Comparison of ENCODE assay signal across 18 cellular contexts in the genomic region with DNA sequence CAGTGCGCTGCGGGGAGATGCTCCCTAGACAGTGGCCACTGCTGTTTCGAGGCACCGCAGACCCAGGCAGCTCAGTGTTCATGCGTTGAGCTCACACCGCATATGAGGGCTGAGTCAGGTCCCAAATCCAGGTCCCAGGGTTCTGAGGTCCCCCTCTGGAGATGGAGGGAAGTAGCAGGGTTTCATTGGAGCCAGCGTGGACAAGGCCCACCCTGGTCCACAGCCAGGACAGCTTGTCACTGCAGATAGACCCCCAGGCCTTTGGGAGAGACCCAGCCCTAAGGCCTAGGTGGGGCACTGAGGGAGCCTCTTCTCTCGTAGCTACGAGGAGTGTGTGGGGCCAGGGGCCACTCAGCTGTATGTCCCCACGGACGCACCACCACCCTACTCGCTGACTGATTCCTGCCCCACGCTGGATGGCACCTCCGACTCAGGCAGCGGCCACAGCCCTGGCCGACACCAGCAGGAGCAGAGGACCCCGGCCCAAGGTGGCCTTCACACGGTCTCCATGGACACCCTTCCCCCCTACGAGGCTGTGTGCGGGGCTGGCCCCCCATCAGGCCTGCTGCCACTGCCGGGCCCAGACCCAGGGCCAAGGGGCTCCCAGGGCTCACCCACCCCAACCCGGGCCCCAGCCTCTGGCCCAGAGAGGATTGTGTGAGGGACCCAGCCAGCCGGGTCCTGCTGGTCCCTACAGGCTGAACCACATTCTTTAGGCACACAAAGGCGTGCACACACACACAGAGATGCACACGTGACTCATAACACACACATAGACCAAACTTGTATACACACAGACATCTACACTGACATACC. TPM values are rescaled to one million over a fixed set of nuclear protein-coding genes. Genes with fewer than 3 reads are reported as not detected.
A peak's percentile ranks its signal among the peaks of the same experiment; 100 is the strongest.
DNase-seq lines count a peak whose midpoint lies in the region; FAIRE-seq and TF ChIP-seq lines count a peak whose summit lies in the region.
"Had no signal": no experiment of that assay in that cellular context is flagged by ENCODE, and none has a peak within 500 bp of the region (broad histone marks: within the 10 kb centered on the region; RNA-seq: fewer than 3 reads in every experiment).

No MANE protein-coding gene starts in this region.

- H2AFZ ChIP-seq in SK-N-SH (ENCODE audit: low read depth), result no peak overlapping the region

- TF ChIP-seq CTCF in Peyer's patch (IDR thresholded peaks at IDR 0.05) (no peak), SK-N-SH (IDR thresholded peaks at IDR 0.05) (no peak)

- no peak for TF ChIP-seq EP300 in SK-N-SH (IDR thresholded peaks at IDR 0.05; ENCODE audit: borderline replicate concordance in 1 of 2, low read depth in 1 of 2, low read length in 1 of 2)

- H3K27me3 ChIP-seq in Peyer's patch, result no peaks in the 10 kb centered on the region
- no peaks in the 10 kb centered on the region for H3K27me3 ChIP-seq in SK-N-SH (ENCODE audit: insufficient read depth)

- H3K4me1 ChIP-seq in Peyer's patch (no peaks in the 10 kb centered on the region), SK-N-SH (ENCODE audit: control insufficient read depth in 1 of 2, insufficient read depth in 2 of 2, low read depth in 1 of 2, low read length in 1 of 2) (peaks cover 0 to 2% of the 10 kb centered on the region in 2 experiments; a peak in 1 of 4 replicates)
- H3K4me1 ChIP-seq: prostate gland had no signal

- no peak for TF ChIP-seq RAD21 in SK-N-SH (IDR thresholded peaks at IDR 0.05; ENCODE audit: low read length)

- no peaks in the 10 kb centered on the region for H4K20me1 ChIP-seq in SK-N-SH (ENCODE audit: insufficient read depth)

- WGBS in SK-N-SH (ENCODE audit: low lambda C conversion rate), result 82% methylated on average over 7 of the region's 25 CpGs

- H3K36me3 ChIP-seq in Peyer's patch (no peaks in the 10 kb centered on the region), SK-N-SH (replicated peaks in 1 of 2; ENCODE audit: control insufficient read depth in 1 of 2, insufficient read depth in 2 of 2, low read length in 1 of 2) (no peaks in the 10 kb centered on the region)
- H3K36me3 ChIP-seq: prostate gland had no signal

- H3F3A ChIP-seq in SK-N-SH (replicated peaks; ENCODE audit: insufficient read depth), result peaks cover 4% of the 10 kb centered on the region

- DNase-seq in activated CD8-positive, alpha-beta memory T cell treated with anti-CD3 and anti-CD28 coated beads for 24 hours, result peak; percentile 58
- DNase-seq in activated CD8-positive, alpha-beta memory T cell treated with anti-CD3 and anti-CD28 coated beads, Interleukin-2, amount 50 U/mL, for 4 hours, result no peak
- DNase-seq in Peyer's patch (peak in 2 of 3 donors; percentile 12 to 44), left kidney (ENCODE audit: low read depth, low spot score) (peak; percentile 27), SKM-1 treated with dmso at 0.1 percent for 144 hours (lab: John Stamatoyannopoulos, UW; ENCODE audit: unreplicated experiment) (no peak), urothelium cell line (ENCODE audit: low spot score) (no peak), SK-N-SH (no peak)
- DNase-seq in stimulated activated CD8-positive, alpha-beta memory T cell treated with anti-CD3 and anti-CD28 coated beads, Interleukin-4, amount 100 ng/mL, for 48 hours, result peak; percentile 22
- DNase-seq: activated B cell treated with CpG ODN at 0.5 μM for 24 hours; Karpas-422; NCI-H1417; stimulated activated naive CD8-positive, alpha-beta T cell treated with anti-CD3 and anti-CD28 coated beads, Interleukin-15, Interleukin-2, amounts not matched to agents 100 U/mL and 50 U/mL, for 24 hours had no signal

- POLR2A ChIA-PET in SK-N-SH (lab: Yijun Ruan, JAX), result interaction anchor here (1.1 kb wide), 1 partner anchor 73 kb away, joined by 3 read pairs; no protein-coding TSS in a partner anchor

- no peaks in the 10 kb centered on the region for H3K9me2 ChIP-seq in SK-N-SH

- no peak overlapping the region for H3K4me3 ChIP-seq in Peyer's patch
- H3K4me3 ChIP-seq in SK-N-SH (ENCODE audit: low read depth in 2 of 2, low read length in 1 of 2), result no peak overlapping the region
- H3K4me3 ChIP-seq: lung, prostate gland had no signal

- H3K9me3 ChIP-seq in Peyer's patch (no peaks in the 10 kb centered on the region), SK-N-SH (no peaks in the 10 kb centered on the region)
- H3K9me3 ChIP-seq: prostate gland had no signal

- CTCF ChIA-PET in SK-N-SH (lab: Yijun Ruan, JAX), result interaction anchor here (0.5 to 22.3 kb wide), 2 partner anchors 77 to 304 kb away, joined by 3 to 299 read pairs; no protein-coding TSS in a partner anchor

- H3K27ac ChIP-seq in Peyer's patch (no peak overlapping the region), SK-N-SH (ENCODE audit: low read depth in 2 of 2, low read length in 1 of 2) (no peak overlapping the region)
- H3K27ac ChIP-seq: prostate gland, RWPE1 had no signal

- FAIRE-seq in urothelium cell line (lab: Jason Lieb, UNC), result no peak

- TF ChIP-seq POLR2A in Peyer's patch (IDR thresholded peaks at IDR 0.05), result no peak

- no peaks in the 10 kb centered on the region for H3K79me2 ChIP-seq in SK-N-SH (ENCODE audit: insufficient read depth)

- no peak overlapping the region for H3K4me2 ChIP-seq in SK-N-SH

- no peak overlapping the region for H3K9ac ChIP-seq in SK-N-SH

TF ChIP-seq in SK-N-SH, 30 proteins besides CTCF, POLR2A, EP300 and RAD21 (continues in another document):
- TF ChIP-seq GABPA (IDR thresholded peaks at IDR 0.05; ENCODE audit: low read depth), result no peak
- TF ChIP-seq, protein P1, sequence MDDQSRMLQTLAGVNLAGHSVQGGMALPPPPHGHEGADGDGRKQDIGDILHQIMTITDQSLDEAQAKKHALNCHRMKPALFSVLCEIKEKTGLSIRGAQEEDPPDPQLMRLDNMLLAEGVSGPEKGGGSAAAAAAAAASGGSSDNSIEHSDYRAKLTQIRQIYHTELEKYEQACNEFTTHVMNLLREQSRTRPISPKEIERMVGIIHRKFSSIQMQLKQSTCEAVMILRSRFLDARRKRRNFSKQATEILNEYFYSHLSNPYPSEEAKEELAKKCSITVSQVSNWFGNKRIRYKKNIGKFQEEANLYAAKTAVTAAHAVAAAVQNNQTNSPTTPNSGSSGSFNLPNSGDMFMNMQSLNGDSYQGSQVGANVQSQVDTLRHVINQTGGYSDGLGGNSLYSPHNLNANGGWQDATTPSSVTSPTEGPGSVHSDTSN (IDR thresholded peaks at IDR 0.05), result no peak
- TF ChIP-seq TEAD4 (IDR thresholded peaks at IDR 0.05; ENCODE audit: borderline replicate concordance, insufficient read depth), result no peak
- TF ChIP-seq, protein P2, sequence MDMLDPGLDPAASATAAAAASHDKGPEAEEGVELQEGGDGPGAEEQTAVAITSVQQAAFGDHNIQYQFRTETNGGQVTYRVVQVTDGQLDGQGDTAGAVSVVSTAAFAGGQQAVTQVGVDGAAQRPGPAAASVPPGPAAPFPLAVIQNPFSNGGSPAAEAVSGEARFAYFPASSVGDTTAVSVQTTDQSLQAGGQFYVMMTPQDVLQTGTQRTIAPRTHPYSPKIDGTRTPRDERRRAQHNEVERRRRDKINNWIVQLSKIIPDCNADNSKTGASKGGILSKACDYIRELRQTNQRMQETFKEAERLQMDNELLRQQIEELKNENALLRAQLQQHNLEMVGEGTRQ (IDR thresholded peaks at IDR 0.05; ENCODE audit: borderline replicate concordance, low read depth, low read length), result no peak
- no peak for TF ChIP-seq RXRA (IDR thresholded peaks at IDR 0.05; ENCODE audit: borderline replicate concordance, low read depth)
- no peak for TF ChIP-seq FOXJ3 (CRISPR knock-in tag; IDR thresholded peaks at IDR 0.05)
- no peak for TF ChIP-seq YY1 (IDR thresholded peaks at IDR 0.05; ENCODE audit: low read depth)
- TF ChIP-seq, protein P3, sequence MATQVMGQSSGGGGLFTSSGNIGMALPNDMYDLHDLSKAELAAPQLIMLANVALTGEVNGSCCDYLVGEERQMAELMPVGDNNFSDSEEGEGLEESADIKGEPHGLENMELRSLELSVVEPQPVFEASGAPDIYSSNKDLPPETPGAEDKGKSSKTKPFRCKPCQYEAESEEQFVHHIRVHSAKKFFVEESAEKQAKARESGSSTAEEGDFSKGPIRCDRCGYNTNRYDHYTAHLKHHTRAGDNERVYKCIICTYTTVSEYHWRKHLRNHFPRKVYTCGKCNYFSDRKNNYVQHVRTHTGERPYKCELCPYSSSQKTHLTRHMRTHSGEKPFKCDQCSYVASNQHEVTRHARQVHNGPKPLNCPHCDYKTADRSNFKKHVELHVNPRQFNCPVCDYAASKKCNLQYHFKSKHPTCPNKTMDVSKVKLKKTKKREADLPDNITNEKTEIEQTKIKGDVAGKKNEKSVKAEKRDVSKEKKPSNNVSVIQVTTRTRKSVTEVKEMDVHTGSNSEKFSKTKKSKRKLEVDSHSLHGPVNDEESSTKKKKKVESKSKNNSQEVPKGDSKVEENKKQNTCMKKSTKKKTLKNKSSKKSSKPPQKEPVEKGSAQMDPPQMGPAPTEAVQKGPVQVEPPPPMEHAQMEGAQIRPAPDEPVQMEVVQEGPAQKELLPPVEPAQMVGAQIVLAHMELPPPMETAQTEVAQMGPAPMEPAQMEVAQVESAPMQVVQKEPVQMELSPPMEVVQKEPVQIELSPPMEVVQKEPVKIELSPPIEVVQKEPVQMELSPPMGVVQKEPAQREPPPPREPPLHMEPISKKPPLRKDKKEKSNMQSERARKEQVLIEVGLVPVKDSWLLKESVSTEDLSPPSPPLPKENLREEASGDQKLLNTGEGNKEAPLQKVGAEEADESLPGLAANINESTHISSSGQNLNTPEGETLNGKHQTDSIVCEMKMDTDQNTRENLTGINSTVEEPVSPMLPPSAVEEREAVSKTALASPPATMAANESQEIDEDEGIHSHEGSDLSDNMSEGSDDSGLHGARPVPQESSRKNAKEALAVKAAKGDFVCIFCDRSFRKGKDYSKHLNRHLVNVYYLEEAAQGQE (IDR thresholded peaks at IDR 0.05; ENCODE audit: low read depth, low read length), result no peak
- no peak for TF ChIP-seq NRF1 (IDR thresholded peaks at IDR 0.05; ENCODE audit: low read depth, low read length)
- no peak for TF ChIP-seq JUND (IDR thresholded peaks at IDR 0.05)
- no peak for TF ChIP-seq EZH2phosphoT487 (IDR thresholded peaks at IDR 0.05; ENCODE audit: borderline replicate concordance, low read depth)
- no peak for TF ChIP-seq TAF1 (IDR thresholded peaks at IDR 0.05; ENCODE audit: borderline replicate concordance, low read depth, low read length)
- no peak for TF ChIP-seq FOSL2 (IDR thresholded peaks at IDR 0.05; ENCODE audit: borderline replicate concordance, low read depth)
- no peak for TF ChIP-seq CHD2 (IDR thresholded peaks at IDR 0.05; ENCODE audit: low read length, partially characterized antibody)
- TF ChIP-seq SIN3A (IDR thresholded peaks at IDR 0.05; ENCODE audit: borderline replicate concordance, low read depth, low read length), result no peak

RNA-seq across cellular contexts. Expression of a gene that starts 53.4 kb away (rescaled TPM):
- not detected for total RNA-seq in Peyer's patch
- polyA plus RNA-seq in SK-N-SH (2012; rRNA removed), result 0.07 TPM in 1 of 2 replicates, not detected in the other
- polyA plus RNA-seq in SK-N-SH (2012; cell fraction: cytosol; rRNA removed), result 0.08 and 0.15 TPM in 2 replicates
- 0.05 and 0.11 TPM in 2 replicates for polyA plus RNA-seq in SK-N-SH (2012; cell fraction: nucleus; rRNA removed)
- total RNA-seq: A673; activated B cell treated with CpG ODN at 0.5 μM for 24 hours; naive thymus-derived CD8-positive, alpha-beta T cell; T-helper 1 cell treated with Interleukin-12 subunit alpha and Interleukin-12 subunit beta and Interleukin-4 antibody, amounts not matched to agents 30 ng/mL and 1 ng/mL, for 36 hours had no signal
- polyA plus RNA-seq: naive thymus-derived CD8-positive, alpha-beta T cell had no signal

Comparison
In these comparisons a context has a peak if more than half of its experiments do, and no peak if none do; other contexts are left out.
1. DNase-seq: peak in activated CD8-positive, alpha-beta memory T cell treated with anti-CD3 and anti-CD28 coated beads for 24 hours (single experiment), Peyer's patch (2 of 3), left kidney (single experiment) and stimulated activated CD8-positive, alpha-beta memory T cell treated with anti-CD3 and anti-CD28 coated beads, Interleukin-4, amount 100 ng/mL, for 48 hours (single experiment); none in activated CD8-positive, alpha-beta memory T cell treated with anti-CD3 and anti-CD28 coated beads, Interleukin-2, amount 50 U/mL, for 4 hours (single experiment), SKM-1 treated with dmso at 0.1 percent for 144 hours (single experiment), urothelium cell line (single experiment) and SK-N-SH (single experiment).